1 cellular context compared by ENCODE assay signal in the genomic region with DNA sequence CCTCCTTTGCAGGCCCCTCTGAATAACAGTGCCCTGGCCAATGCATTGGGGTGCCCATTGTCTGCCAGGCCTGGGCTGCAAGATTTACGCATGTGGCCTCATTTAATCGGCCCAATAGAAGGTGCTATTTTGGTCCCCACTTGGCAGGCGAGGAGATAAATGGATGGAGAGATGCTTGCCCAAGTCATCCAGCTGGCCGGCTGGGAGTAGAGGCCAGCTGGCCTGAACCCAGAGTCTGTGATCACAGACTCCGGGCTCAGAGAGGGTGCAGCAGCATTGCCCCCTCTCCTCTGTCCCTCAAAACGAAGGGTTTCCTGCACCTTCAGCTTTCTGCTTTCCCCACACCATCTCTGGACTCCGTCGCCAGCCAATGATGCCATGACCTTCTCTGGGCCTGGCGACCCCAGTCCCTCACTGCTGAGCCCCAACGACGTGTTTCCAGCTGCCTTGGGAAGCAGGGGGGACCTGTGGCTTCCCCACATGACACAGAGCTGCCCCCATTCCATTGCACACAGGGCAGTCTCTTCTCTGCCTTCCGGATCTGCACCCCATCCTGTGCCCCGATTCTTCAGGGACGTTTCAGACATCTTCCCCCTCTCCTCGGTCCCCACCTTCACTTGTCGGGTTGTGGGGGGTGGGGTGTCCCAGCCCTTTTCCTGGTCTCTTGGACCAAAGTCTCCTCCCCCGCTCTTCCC.
TF ChIP-seq lines count a peak whose summit lies in the region.

No MANE protein-coding gene starts in this region.

TF ChIP-seq in A549, 52 proteins besides CTCF, POLR2A, EP300 and RAD21 (continued from another document):
- TF ChIP-seq RCOR1 (IDR thresholded peaks at IDR 0.05; ENCODE audit: low read depth, low read length) (no peak), PHF8 (IDR thresholded peaks at IDR 0.05; ENCODE audit: borderline replicate concordance, low read depth) (no peak), EHF (CRISPR knock-in tag; IDR thresholded peaks at IDR 0.05) (no peak), ZFP36 (IDR thresholded peaks at IDR 0.05; ENCODE audit: borderline replicate concordance, partially characterized antibody) (no peak)
